24 cellular contexts compared by ENCODE assay signal in genomic region chr14:39122330-39123138, GRCh38.
"Had no signal": no experiment of that assay in that cellular context is flagged by ENCODE, and none has a peak within 500 bp of the region (broad histone marks: within the 10 kb centered on the region; RNA-seq: fewer than 3 reads in every experiment).

No MANE protein-coding gene starts in this region.

- H3K27me3 Mint-ChIP-seq: activated B cell treated with CpG ODN at 0.5 μM for 24 hours; activated CD4-positive, alpha-beta T cell treated with anti-CD3 and anti-CD28 coated beads for 36 hours; activated naive CD8-positive, alpha-beta T cell treated with anti-CD3 and anti-CD28 coated beads, Interleukin-2, amount 10 ng/mL, durations not matched to agents 7 days and 5 days; memory B cell; T-helper 17 cell had no signal

- DNase-seq: activated B cell treated with CpG ODN at 0.5 μM for 24 hours; activated CD4-positive, alpha-beta T cell treated with anti-CD3 and anti-CD28 coated beads for 36 hours; activated CD4-positive, alpha-beta T cell treated with anti-CD3 and anti-CD28 coated beads, Interleukin-2, amount 50 U/mL, for 48 hours; activated CD8-positive, alpha-beta memory T cell treated with anti-CD3 and anti-CD28 coated beads, Interleukin-2, amount 50 U/mL, for 48 hours; activated effector memory CD4-positive, alpha-beta T cell treated with Interleukin-2 at 50 U/mL for 16 hours; activated naive CD4-positive, alpha-beta T cell treated with anti-CD3 and anti-CD28 coated beads for 36 hours; activated naive CD8-positive, alpha-beta T cell treated with anti-CD3 and anti-CD28 coated beads, Interleukin-2, amount 10 ng/mL, durations not matched to agents 7 days and 5 days; activated T-cell treated with anti-CD3 and anti-CD28 coated beads, Interleukin-2, amount 50 U/mL, for 48 hours; amygdala; dermis blood vessel endothelial cell; effector CD8-positive, alpha-beta T cell; erythroblast; foreskin melanocyte; immature natural killer cell; sigmoid colon; stimulated activated CD4-positive, alpha-beta T cell treated with anti-CD3 and anti-CD28 coated beads, Interleukin-2, amount 100 ng/mL, for 48 hours; stimulated activated naive CD4-positive, alpha-beta T cell; SW 1271; T-helper 17 cell; upper lobe of left lung had no signal

- ATAC-seq: activated CD4-positive, alpha-beta T cell treated with anti-CD3 and anti-CD28 coated beads for 36 hours; left lobe of liver; T-helper 17 cell had no signal

- H3K4me3 Mint-ChIP-seq: activated B cell treated with CpG ODN at 0.5 μM for 24 hours; activated CD4-positive, alpha-beta T cell treated with anti-CD3 and anti-CD28 coated beads for 36 hours; activated naive CD4-positive, alpha-beta T cell treated with anti-CD3 and anti-CD28 coated beads for 36 hours; activated naive CD8-positive, alpha-beta T cell treated with anti-CD3 and anti-CD28 coated beads, Interleukin-2, amount 10 ng/mL, durations not matched to agents 7 days and 5 days; immature natural killer cell; memory B cell; nephron; T-helper 17 cell had no signal

- H3K4me3 ChIP-seq: sigmoid colon, upper lobe of left lung had no signal

- H3K4me1 Mint-ChIP-seq: activated B cell treated with CpG ODN at 0.5 μM for 24 hours, immature natural killer cell, memory B cell, nephron, T-helper 17 cell had no signal

- H3K4me1 ChIP-seq: parathyroid adenoma, sigmoid colon, upper lobe of left lung had no signal

- H3K9me3 ChIP-seq: sigmoid colon, upper lobe of left lung had no signal

- H3K9me3 Mint-ChIP-seq: activated B cell treated with CpG ODN at 0.5 μM for 24 hours; activated naive CD4-positive, alpha-beta T cell treated with anti-CD3 and anti-CD28 coated beads for 36 hours; activated naive CD8-positive, alpha-beta T cell treated with anti-CD3 and anti-CD28 coated beads, Interleukin-2, amount 10 ng/mL, durations not matched to agents 7 days and 5 days; immature natural killer cell; memory B cell; nephron had no signal

- H3K27ac ChIP-seq: parathyroid adenoma, sigmoid colon, upper lobe of left lung had no signal

- H3K27me3 ChIP-seq: sigmoid colon, upper lobe of left lung had no signal

- H3K27ac Mint-ChIP-seq: activated B cell treated with CpG ODN at 0.5 μM for 24 hours; activated CD4-positive, alpha-beta T cell treated with anti-CD3 and anti-CD28 coated beads for 36 hours; activated naive CD4-positive, alpha-beta T cell treated with anti-CD3 and anti-CD28 coated beads for 36 hours; activated naive CD8-positive, alpha-beta T cell treated with anti-CD3 and anti-CD28 coated beads, Interleukin-2, amount 10 ng/mL, durations not matched to agents 7 days and 5 days; memory B cell; nephron; T-helper 17 cell had no signal
